21 cellular contexts compared by ENCODE assay signal in genomic region chr7:93913197-93913596, GRCh38. TPM values are rescaled to one million over a fixed set of nuclear protein-coding genes. Genes with fewer than 3 reads are reported as not detected.
"Had no signal": no experiment of that assay in that cellular context is flagged by ENCODE, and none has a peak within 500 bp of the region (broad histone marks: within the 10 kb centered on the region; RNA-seq: fewer than 3 reads in every experiment).

No MANE protein-coding gene starts in this region.

- ATAC-seq: activated CD4-positive, CD25-positive, alpha-beta regulatory T cell treated with anti-CD3 and anti-CD28 coated beads, Interleukin-2, amount 50 U/mL, for 24 hours; esophagus mucosa; left ventricle myocardium superior; natural killer cell treated with Interleukin-12 subunit alpha and Interleukin-12 subunit beta and Interleukin-15 and Interleukin-18, amount 100 ng/mL, for 72 hours; right cardiac atrium; stimulated activated naive CD8-positive, alpha-beta T cell treated with anti-CD3 and anti-CD28 coated beads, Interleukin-15, amount 100 ng/mL, for 72 hours had no signal

- H3K9me3 ChIP-seq: spleen had no signal

- FAIRE-seq: keratinocyte had no signal

- H3K4me3 Mint-ChIP-seq: natural killer cell treated with Interleukin-12 subunit alpha and Interleukin-12 subunit beta and Interleukin-15 and Interleukin-18, amount 100 ng/mL, for 72 hours; stimulated activated naive CD8-positive, alpha-beta T cell treated with anti-CD3 and anti-CD28 coated beads, Interleukin-15, amount 100 ng/mL, for 72 hours had no signal

- H3K36me3 ChIP-seq: cardiac muscle cell, spleen had no signal

- H3K27ac ChIP-seq: cardiac muscle cell, spleen had no signal

- H3K4me3 ChIP-seq: cardiac muscle cell, spleen had no signal

- H3K4me1 ChIP-seq: spleen had no signal

- H3K4me1 Mint-ChIP-seq: stimulated activated naive CD8-positive, alpha-beta T cell treated with anti-CD3 and anti-CD28 coated beads, Interleukin-15, amount 100 ng/mL, for 72 hours had no signal

- H3K9me3 Mint-ChIP-seq: activated T-helper 2 cell treated with anti-CD3 and anti-CD28 coated beads, Interferon-gamma antibody, Interleukin-2, Interleukin-4, amounts not matched to agents 10 μg/mL and 5 μg/mL and 100 μg/mL, durations not matched to agents 14 hours and 24 hours and 36 hours; natural killer cell treated with Interleukin-12 subunit alpha and Interleukin-12 subunit beta and Interleukin-15 and Interleukin-18, amount 100 ng/mL, for 72 hours; stimulated activated naive CD8-positive, alpha-beta T cell treated with anti-CD3 and anti-CD28 coated beads, Interleukin-15, amount 100 ng/mL, for 72 hours had no signal

- DNase-seq: activated CD4-positive, alpha-beta T cell treated with anti-CD3 and anti-CD28 coated beads, Interleukin-2, amount 50 U/mL, for 1 hour; activated naive CD4-positive, alpha-beta T cell treated with anti-CD3 and anti-CD28 coated beads, Interleukin-2, amount 50 U/mL, for 16 hours; activated T-cell treated with anti-CD3 and anti-CD28 coated beads for 4 hours; hippocampal formation; left ventricle myocardium superior; mesendoderm; occipital lobe; right cardiac atrium; spleen; stimulated activated naive CD8-positive, alpha-beta T cell treated with anti-CD3 and anti-CD28 coated beads, Interleukin-15, amount 100 ng/mL, for 72 hours; T1000 had no signal

- H3K36me3 Mint-ChIP-seq: natural killer cell treated with Interleukin-12 subunit alpha and Interleukin-12 subunit beta and Interleukin-15 and Interleukin-18, amount 100 ng/mL, for 72 hours had no signal

- H3K27ac Mint-ChIP-seq: activated T-helper 2 cell treated with anti-CD3 and anti-CD28 coated beads, Interferon-gamma antibody, Interleukin-2, Interleukin-4, amounts not matched to agents 10 μg/mL and 5 μg/mL and 100 μg/mL, durations not matched to agents 14 hours and 24 hours and 36 hours; natural killer cell treated with Interleukin-12 subunit alpha and Interleukin-12 subunit beta and Interleukin-15 and Interleukin-18, amount 100 ng/mL, for 72 hours; progenitor cell of endocrine pancreas had no signal

RNA-seq across cellular contexts. Expression of gene GNGT1, which starts 6.8 kb away (rescaled TPM):
- total RNA-seq: activated CD8-positive, alpha-beta memory T cell treated with anti-CD3 and anti-CD28 coated beads for 36 hours; activated T-helper 2 cell treated with anti-CD3 and anti-CD28 coated beads, Interferon-gamma antibody, Interleukin-2, Interleukin-4, amounts not matched to agents 10 μg/mL and 5 μg/mL and 100 μg/mL, durations not matched to agents 14 hours and 24 hours and 36 hours; cardiac muscle cell; left ventricle myocardium superior; natural killer cell treated with Interleukin-12 subunit alpha and Interleukin-12 subunit beta and Interleukin-15 and Interleukin-18, amount 100 ng/mL, for 72 hours; occipital lobe; progenitor cell of endocrine pancreas; right cardiac atrium; spleen had no signal
- polyA plus RNA-seq: adipose tissue, cardiac muscle cell, keratinocyte, right cardiac atrium, spleen, urinary bladder had no signal

RNA-seq across cellular contexts. Expression of gene GNG11, which starts 8.3 kb away (rescaled TPM):
- total RNA-seq: activated CD8-positive, alpha-beta memory T cell treated with anti-CD3 and anti-CD28 coated beads for 36 hours; activated T-helper 2 cell treated with anti-CD3 and anti-CD28 coated beads, Interferon-gamma antibody, Interleukin-2, Interleukin-4, amounts not matched to agents 10 μg/mL and 5 μg/mL and 100 μg/mL, durations not matched to agents 14 hours and 24 hours and 36 hours; natural killer cell treated with Interleukin-12 subunit alpha and Interleukin-12 subunit beta and Interleukin-15 and Interleukin-18, amount 100 ng/mL, for 72 hours; progenitor cell of endocrine pancreas had no signal

RNA-seq across cellular contexts. Expression of gene TFPI2, which starts 22.6 kb away (rescaled TPM):
- total RNA-seq: activated CD8-positive, alpha-beta memory T cell treated with anti-CD3 and anti-CD28 coated beads for 36 hours; activated T-helper 2 cell treated with anti-CD3 and anti-CD28 coated beads, Interferon-gamma antibody, Interleukin-2, Interleukin-4, amounts not matched to agents 10 μg/mL and 5 μg/mL and 100 μg/mL, durations not matched to agents 14 hours and 24 hours and 36 hours; natural killer cell treated with Interleukin-12 subunit alpha and Interleukin-12 subunit beta and Interleukin-15 and Interleukin-18, amount 100 ng/mL, for 72 hours had no signal
